8 cellular contexts compared by ENCODE assay signal in the genomic region with DNA sequence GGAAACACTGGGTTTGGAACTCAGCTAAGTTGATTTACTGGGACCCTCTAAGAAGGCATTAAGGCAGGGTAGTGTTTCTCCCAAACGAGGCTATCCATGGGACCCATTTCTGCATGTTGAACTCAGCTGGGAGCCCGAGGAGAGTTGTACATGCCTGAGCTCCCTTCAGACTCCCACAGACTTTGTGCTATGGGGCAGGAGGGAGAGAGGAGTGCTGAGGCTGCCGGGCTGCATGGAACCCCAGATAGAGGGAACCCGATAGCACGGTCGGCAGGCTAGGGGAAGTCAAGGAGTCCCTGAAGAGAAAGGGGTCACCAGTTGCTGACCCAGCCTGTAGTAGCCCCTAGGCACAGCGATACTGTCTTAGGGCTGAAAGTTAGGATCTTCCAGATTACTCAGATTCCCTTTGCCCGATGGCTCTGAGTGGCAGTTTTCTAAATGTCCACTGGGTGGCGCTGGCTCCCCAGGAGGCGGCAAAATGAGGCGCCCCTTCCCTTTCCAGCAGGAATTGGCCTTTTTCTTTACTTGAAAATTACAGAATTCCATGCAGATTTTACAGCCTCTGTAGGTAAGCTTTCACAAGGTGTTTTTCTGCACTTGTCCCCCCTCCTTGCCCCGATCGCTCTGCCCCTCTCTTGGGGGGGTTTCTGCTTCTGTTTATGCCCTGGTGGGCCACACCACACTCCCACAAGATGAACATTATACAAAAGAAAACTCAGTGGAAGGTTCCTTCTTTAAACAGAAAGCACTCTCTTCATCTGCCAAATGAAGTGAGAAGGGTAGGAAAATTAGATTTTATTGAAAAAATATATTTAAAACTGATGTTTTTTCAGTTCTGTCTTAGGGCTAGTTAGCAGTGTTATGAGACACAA. TPM values are rescaled to one million over a fixed set of nuclear protein-coding genes. Genes with fewer than 3 reads are reported as not detected.
DNase-seq lines count a peak whose midpoint lies in the region; ATAC-seq and TF ChIP-seq lines count a peak whose summit lies in the region.

No MANE protein-coding gene starts in this region.

- no peak for TF ChIP-seq POLR2A in Peyer's patch (IDR thresholded peaks at IDR 0.05)
- TF ChIP-seq POLR2A in transverse colon (IDR thresholded peaks at IDR 0.05): no peak

- intact Hi-C loops in CD4-positive, alpha-beta memory T cell (cut with micrococcal nuclease): loop anchor here (1.0 kb wide), 5 partner anchors 44 to 189 kb away; no protein-coding TSS in a partner anchor
- intact Hi-C loops in transverse colon (cut with DNase I; ENCODE audit: low total_unique reads): no loop called here

- peaks cover 24 to 43% (median 29%) of the 10 kb centered on the region in 4 donors for H3K4me1 Mint-ChIP-seq in CD4-positive, alpha-beta memory T cell

- no peak for TF ChIP-seq EP300 in transverse colon (IDR thresholded peaks at IDR 0.05; ENCODE audit: low read depth)

- TF ChIP-seq CTCF in Peyer's patch (IDR thresholded peaks at IDR 0.05) (peak; percentile 82 to 98 (median 92)), foreskin fibroblast (IDR thresholded peaks at IDR 0.05; ENCODE audit: low read depth, low read length) (peak; percentile 95), transverse colon (IDR thresholded peaks at IDR 0.05) (peak; percentile 92 to 98 (median 97))

- peak; percentile 60 to 72 (median 62) for DNase-seq in CD4-positive, alpha-beta memory T cell
- peak; percentile 64 to 89 (median 77) for DNase-seq in Peyer's patch
- DNase-seq in activated effector memory CD4-positive, alpha-beta T cell treated with Interleukin-2 at 50 U/mL for 16 hours: peak; percentile 53
- peak; percentile 42 to 83 for DNase-seq in foreskin fibroblast
- peak in 43 of 56 donors; percentile 5 to 84 (median 31) for DNase-seq in nucleus accumbens (lab: John Stamatoyannopoulos, UW)
- peak; percentile 82 for DNase-seq in transverse colon

- in situ Hi-C loops in transverse colon (cut with MboI; ENCODE audit: low pct_ligation_motif_present in 1 of 4, low pct_unique_long_range_greater_than_20kb in 1 of 4, low sequenced_read_pairs in 3 of 4): loop anchor here in 3 of 4 donors (10.0 to 25.0 kb wide), 4 partner anchors 113 to 190 kb away; partner anchors contain the start of genes CORO2A (in 1 of the 3) and TBC1D2 (in 1 of the 3)

- POLR2A ChIA-PET in CD4-positive, alpha-beta memory T cell (lab: Charles Lee; ENCODE audit: partially characterized antibody): interaction anchor here (0.6 to 3.7 kb wide), 12 partner anchors 17 to 189 kb away, joined by 3 to 36 read pairs (median 5); partner anchors contain the start of genes NANS, TBC1D2 and TRIM14

- CTCF ChIA-PET in CD4-positive, alpha-beta memory T cell (lab: Charles Lee; ENCODE audit: partially characterized antibody): interaction anchor here (0.7 to 5.5 kb wide), 33 partner anchors 9 to 701 kb away, joined by 3 to 54 read pairs (median 4); partner anchors contain the start of genes CORO2A, TBC1D2 and TRIM14

- H3K36me3 Mint-ChIP-seq in CD4-positive, alpha-beta memory T cell: peaks cover 11 to 27% of the 10 kb centered on the region in 2 donors

- H3K9me3 ChIP-seq in CD4-positive, alpha-beta memory T cell (ENCODE audit: control insufficient read depth in 1 of 2, low read length in 2 of 2): no peaks in the 10 kb centered on the region
- H3K9me3 ChIP-seq in Peyer's patch: no peaks in the 10 kb centered on the region
- no peaks in the 10 kb centered on the region for H3K9me3 ChIP-seq in transverse colon

- H3K27ac Mint-ChIP-seq in CD4-positive, alpha-beta memory T cell: peak overlapping the region; percentile 92 to 98 (median 96)

- no peaks in the 10 kb centered on the region for H3K27me3 ChIP-seq in CD4-positive, alpha-beta memory T cell (ENCODE audit: insufficient read depth, low read length)
- H3K27me3 ChIP-seq in Peyer's patch (no peaks in the 10 kb centered on the region), transverse colon (no peaks in the 10 kb centered on the region)

- H3K36me3 ChIP-seq in CD4-positive, alpha-beta memory T cell (ENCODE audit: insufficient read depth, low read length): peaks cover 7% of the 10 kb centered on the region
- peaks cover 0 to 17% (median 0%) of the 10 kb centered on the region in 3 donors for H3K36me3 ChIP-seq in Peyer's patch
- H3K36me3 ChIP-seq in transverse colon: peaks cover 0 to 19% (median 0%) of the 10 kb centered on the region in 4 donors

- ATAC-seq in HG03342 (IDR thresholded peaks at IDR 0.05; ENCODE audit: unreplicated experiment) (peak; percentile 47), GM18868 (IDR thresholded peaks at IDR 0.05; ENCODE audit: unreplicated experiment) (no peak)

- no peaks in the 10 kb centered on the region for H3K9me3 Mint-ChIP-seq in CD4-positive, alpha-beta memory T cell

- WGBS in transverse colon (ENCODE audit: low coverage in 1 of 2), 2 donors: 29% methylated on average over 13 of the region's 13 CpGs; no CpG with 5 or more reads in 1 of the 2 donors

- no peak overlapping the region for H3K4me3 ChIP-seq in CD4-positive, alpha-beta memory T cell (ENCODE audit: low read length in 2 of 2)
- H3K4me3 ChIP-seq in Peyer's patch: no peak overlapping the region
- H3K4me3 ChIP-seq in foreskin fibroblast (ENCODE audit: low read depth in 1 of 2, low read length in 2 of 2): no peak overlapping the region
- H3K4me3 ChIP-seq in transverse colon: peak overlapping the region in 1 of 4 donors; percentile 22

- peak overlapping the region; percentile 52 to 89 (median 71) for H3K4me3 Mint-ChIP-seq in CD4-positive, alpha-beta memory T cell

- H3K27me3 Mint-ChIP-seq in CD4-positive, alpha-beta memory T cell: no peaks in the 10 kb centered on the region

- H3K4me1 ChIP-seq in CD4-positive, alpha-beta memory T cell (ENCODE audit: insufficient read depth, low read length): peaks cover 31% of the 10 kb centered on the region
- H3K4me1 ChIP-seq in Peyer's patch (peaks cover 0 to 41% (median 6%) of the 10 kb centered on the region in 4 donors), transverse colon (peaks cover 17 to 58% (median 33%) of the 10 kb centered on the region in 4 donors)

- H3K27ac ChIP-seq in CD4-positive, alpha-beta memory T cell (ENCODE audit: low read depth, low read length): peak overlapping the region; percentile 67
- H3K27ac ChIP-seq in Peyer's patch (peak overlapping the region; percentile 51 to 91 (median 80)), transverse colon (peak overlapping the region; percentile 87 to 94 (median 88))

RNA-seq across cellular contexts. Expression of gene NANS, which starts 17.8 kb away (rescaled TPM):
- 10 to 100 TPM; 22.1 to 23.2 TPM for total RNA-seq in CD4-positive, alpha-beta memory T cell
- polyA plus RNA-seq in CD4-positive, alpha-beta memory T cell: 10 to 100 TPM; 34.6 to 55.3 TPM
- total RNA-seq in Peyer's patch (10 to 100 TPM; 46.4 to 90.8 (median 76.7) TPM), transverse colon (100 to 1,000 TPM in 3 of 4 donors, 10 to 100 TPM in 1; 86.6 to 319 (median 269) TPM)

RNA-seq across cellular contexts. Expression of gene TRIM14, which starts 44.7 kb away (rescaled TPM):
- total RNA-seq in CD4-positive, alpha-beta memory T cell: 10 to 100 TPM; 86.1 to 86.2 TPM
- polyA plus RNA-seq in CD4-positive, alpha-beta memory T cell: 10 to 100 TPM; 41.4 to 84.7 TPM
- total RNA-seq in Peyer's patch (100 to 1,000 TPM in 1 of 4 donors, 10 to 100 TPM in 3; 61.1 to 101 (median 72.0) TPM), transverse colon (10 to 100 TPM; 28.7 to 58.7 (median 53.8) TPM)

Comparison
In these comparisons a context has a peak if more than half of its experiments do, and no peak if none do; other contexts are left out.
1. DNase-seq: peak in every context shown above with its lines; median percentile 82 in transverse colon; 77 in Peyer's patch; 62 in foreskin fibroblast; 62 in CD4-positive, alpha-beta memory T cell; 53 in activated effector memory CD4-positive, alpha-beta T cell treated with Interleukin-2 at 50 U/mL for 16 hours; 31 in nucleus accumbens.